Comparison of ENCODE assay signal across 2 cellular contexts in the genomic region with DNA sequence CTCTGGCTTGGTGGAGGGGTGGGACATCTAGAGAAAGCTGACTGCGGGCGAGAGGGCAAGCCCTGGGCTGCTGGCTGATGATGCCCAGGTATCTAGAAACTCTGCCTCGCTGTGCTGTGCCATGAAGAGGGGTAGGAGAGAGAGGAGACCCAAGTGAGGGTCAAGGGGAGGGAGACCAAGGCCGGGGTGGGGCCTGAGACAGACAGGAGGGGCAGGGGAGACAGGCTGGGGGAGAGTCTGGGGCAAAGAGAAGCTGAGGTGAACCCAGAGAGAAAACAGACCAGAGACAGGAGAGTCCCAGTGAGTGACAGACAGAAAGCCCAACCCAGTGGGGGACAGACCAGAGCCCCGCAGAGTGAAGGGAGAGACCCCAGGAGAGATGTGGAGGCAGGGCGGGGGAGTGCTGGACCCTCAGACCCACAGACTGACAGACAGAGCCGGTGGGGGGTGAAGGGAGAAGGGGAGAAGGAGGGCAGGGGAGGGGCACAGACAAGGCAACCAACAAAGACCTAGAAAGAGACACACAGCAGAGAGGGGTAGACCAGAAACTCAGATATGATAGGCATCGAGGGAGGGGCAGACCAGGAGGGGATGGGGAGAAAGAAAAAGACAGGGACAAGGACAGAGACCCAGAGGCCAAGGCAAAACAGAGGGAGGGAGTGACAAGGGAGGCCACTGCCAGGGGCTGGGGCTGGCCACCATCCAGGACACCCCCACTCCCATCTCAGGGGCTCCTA.
TF ChIP-seq lines count a peak whose summit lies in the region.

No MANE protein-coding gene starts in this region.

TF ChIP-seq in HEK293, 187 proteins besides CTCF, POLR2A, EP300 and RAD21 (continued from another document and continues in another):
- TF ChIP-seq, protein P1, sequence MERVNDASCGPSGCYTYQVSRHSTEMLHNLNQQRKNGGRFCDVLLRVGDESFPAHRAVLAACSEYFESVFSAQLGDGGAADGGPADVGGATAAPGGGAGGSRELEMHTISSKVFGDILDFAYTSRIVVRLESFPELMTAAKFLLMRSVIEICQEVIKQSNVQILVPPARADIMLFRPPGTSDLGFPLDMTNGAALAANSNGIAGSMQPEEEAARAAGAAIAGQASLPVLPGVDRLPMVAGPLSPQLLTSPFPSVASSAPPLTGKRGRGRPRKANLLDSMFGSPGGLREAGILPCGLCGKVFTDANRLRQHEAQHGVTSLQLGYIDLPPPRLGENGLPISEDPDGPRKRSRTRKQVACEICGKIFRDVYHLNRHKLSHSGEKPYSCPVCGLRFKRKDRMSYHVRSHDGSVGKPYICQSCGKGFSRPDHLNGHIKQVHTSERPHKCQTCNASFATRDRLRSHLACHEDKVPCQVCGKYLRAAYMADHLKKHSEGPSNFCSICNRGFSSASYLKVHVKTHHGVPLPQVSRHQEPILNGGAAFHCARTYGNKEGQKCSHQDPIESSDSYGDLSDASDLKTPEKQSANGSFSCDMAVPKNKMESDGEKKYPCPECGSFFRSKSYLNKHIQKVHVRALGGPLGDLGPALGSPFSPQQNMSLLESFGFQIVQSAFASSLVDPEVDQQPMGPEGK (tag by site-specific recombination; IDR thresholded peaks at IDR 0.05): peak; percentile 63
- TF ChIP-seq GLIS2 (tag by site-specific recombination; IDR thresholded peaks at IDR 0.05) (peak; percentile 47), ZNF560 (tag by site-specific recombination; IDR thresholded peaks at IDR 0.05; ENCODE audit: borderline replicate concordance) (no peak), ZNF768 (tag by site-specific recombination; IDR thresholded peaks at IDR 0.05) (peak; percentile 79; the same call in 1 of the 2 replicates), PRDM1 (tag by site-specific recombination; IDR thresholded peaks at IDR 0.05) (peak; percentile 76), TCF7L2 (IDR thresholded peaks at IDR 0.05; ENCODE audit: borderline replicate concordance, low read depth, low read length) (no peak), SALL2 (tag by site-specific recombination; IDR thresholded peaks at IDR 0.05; ENCODE audit: borderline replicate concordance) (no peak), KLF7 (tag by site-specific recombination; IDR thresholded peaks at IDR 0.05; ENCODE audit: borderline replicate concordance) (no peak), SCRT1 (tag by site-specific recombination; IDR thresholded peaks at IDR 0.05; ENCODE audit: borderline replicate concordance) (no peak), WT1 (tag by site-specific recombination; IDR thresholded peaks at IDR 0.05) (peak; percentile 39; the same call in 1 of the 2 replicates), ZBTB48 (tag by site-specific recombination; IDR thresholded peaks at IDR 0.05) (no peak), ZNF654 (tag by site-specific recombination; IDR thresholded peaks at IDR 0.05; ENCODE audit: low read depth) (no peak), ZNF621 (tag by site-specific recombination; IDR thresholded peaks at IDR 0.05) (no peak), ZSCAN30 (tag by site-specific recombination; IDR thresholded peaks at IDR 0.05) (no peak), ZNF366 (tag by site-specific recombination; conservative IDR thresholded peaks at IDR 0.05) (peak; percentile 59), ZFHX2 (tag by site-specific recombination; conservative IDR thresholded peaks at IDR 0.05) (no peak), ZNF561 (tag by site-specific recombination; IDR thresholded peaks at IDR 0.05; ENCODE audit: borderline replicate concordance) (no peak), ZNF202 (tag by site-specific recombination; IDR thresholded peaks at IDR 0.05; ENCODE audit: borderline replicate concordance) (no peak), ZNF221 (tag by site-specific recombination; IDR thresholded peaks at IDR 0.05; ENCODE audit: borderline replicate concordance) (no peak), SP7 (tag by site-specific recombination; IDR thresholded peaks at IDR 0.05) (no peak)
- TF ChIP-seq, protein P2, sequence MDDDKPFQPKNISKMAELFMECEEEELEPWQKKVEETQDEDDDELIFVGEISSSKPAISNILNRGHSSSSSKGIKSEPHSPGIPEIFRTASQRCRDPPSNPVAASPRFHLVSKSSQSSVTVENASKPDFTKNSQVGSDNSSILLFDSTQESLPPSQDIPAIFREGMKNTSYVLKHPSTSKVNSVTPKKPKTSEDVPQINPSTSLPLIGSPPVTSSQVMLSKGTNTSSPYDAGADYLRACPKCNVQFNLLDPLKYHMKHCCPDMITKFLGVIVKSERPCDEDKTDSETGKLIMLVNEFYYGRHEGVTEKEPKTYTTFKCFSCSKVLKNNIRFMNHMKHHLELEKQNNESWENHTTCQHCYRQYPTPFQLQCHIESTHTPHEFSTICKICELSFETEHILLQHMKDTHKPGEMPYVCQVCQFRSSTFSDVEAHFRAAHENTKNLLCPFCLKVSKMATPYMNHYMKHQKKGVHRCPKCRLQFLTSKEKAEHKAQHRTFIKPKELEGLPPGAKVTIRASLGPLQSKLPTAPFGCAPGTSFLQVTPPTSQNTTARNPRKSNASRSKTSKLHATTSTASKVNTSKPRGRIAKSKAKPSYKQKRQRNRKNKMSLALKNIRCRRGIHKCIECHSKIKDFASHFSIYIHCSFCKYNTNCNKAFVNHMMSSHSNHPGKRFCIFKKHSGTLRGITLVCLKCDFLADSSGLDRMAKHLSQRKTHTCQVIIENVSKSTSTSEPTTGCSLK (tag by site-specific recombination; IDR thresholded peaks at IDR 0.05): no peak

TF ChIP-seq in K562, 482 proteins besides CTCF, POLR2A, EP300 and RAD21 (continued from another document and continues in another):
- TF ChIP-seq, protein P3, sequence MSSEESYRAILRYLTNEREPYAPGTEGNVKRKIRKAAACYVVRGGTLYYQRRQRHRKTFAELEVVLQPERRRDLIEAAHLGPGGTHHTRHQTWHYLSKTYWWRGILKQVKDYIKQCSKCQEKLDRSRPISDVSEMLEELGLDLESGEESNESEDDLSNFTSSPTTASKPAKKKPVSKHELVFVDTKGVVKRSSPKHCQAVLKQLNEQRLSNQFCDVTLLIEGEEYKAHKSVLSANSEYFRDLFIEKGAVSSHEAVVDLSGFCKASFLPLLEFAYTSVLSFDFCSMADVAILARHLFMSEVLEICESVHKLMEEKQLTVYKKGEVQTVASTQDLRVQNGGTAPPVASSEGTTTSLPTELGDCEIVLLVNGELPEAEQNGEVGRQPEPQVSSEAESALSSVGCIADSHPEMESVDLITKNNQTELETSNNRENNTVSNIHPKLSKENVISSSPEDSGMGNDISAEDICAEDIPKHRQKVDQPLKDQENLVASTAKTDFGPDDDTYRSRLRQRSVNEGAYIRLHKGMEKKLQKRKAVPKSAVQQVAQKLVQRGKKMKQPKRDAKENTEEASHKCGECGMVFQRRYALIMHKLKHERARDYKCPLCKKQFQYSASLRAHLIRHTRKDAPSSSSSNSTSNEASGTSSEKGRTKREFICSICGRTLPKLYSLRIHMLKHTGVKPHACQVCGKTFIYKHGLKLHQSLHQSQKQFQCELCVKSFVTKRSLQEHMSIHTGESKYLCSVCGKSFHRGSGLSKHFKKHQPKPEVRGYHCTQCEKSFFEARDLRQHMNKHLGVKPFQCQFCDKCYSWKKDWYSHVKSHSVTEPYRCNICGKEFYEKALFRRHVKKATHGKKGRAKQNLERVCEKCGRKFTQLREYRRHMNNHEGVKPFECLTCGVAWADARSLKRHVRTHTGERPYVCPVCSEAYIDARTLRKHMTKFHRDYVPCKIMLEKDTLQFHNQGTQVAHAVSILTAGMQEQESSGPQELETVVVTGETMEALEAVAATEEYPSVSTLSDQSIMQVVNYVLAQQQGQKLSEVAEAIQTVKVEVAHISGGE (CRISPR knock-in tag; IDR thresholded peaks at IDR 0.05): no peak
- TF ChIP-seq, protein P4, sequence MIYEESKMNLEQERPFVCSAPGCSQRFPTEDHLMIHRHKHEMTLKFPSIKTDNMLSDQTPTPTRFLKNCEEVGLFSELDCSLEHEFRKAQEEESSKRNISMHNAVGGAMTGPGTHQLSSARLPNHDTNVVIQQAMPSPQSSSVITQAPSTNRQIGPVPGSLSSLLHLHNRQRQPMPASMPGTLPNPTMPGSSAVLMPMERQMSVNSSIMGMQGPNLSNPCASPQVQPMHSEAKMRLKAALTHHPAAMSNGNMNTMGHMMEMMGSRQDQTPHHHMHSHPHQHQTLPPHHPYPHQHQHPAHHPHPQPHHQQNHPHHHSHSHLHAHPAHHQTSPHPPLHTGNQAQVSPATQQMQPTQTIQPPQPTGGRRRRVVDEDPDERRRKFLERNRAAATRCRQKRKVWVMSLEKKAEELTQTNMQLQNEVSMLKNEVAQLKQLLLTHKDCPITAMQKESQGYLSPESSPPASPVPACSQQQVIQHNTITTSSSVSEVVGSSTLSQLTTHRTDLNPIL (CRISPR knock-in tag; IDR thresholded peaks at IDR 0.05): no peak
- TF ChIP-seq TBP (optimal IDR thresholded peaks at IDR 0.05; ENCODE audit: low read depth, low read length): no peak
- TF ChIP-seq, protein P5, sequence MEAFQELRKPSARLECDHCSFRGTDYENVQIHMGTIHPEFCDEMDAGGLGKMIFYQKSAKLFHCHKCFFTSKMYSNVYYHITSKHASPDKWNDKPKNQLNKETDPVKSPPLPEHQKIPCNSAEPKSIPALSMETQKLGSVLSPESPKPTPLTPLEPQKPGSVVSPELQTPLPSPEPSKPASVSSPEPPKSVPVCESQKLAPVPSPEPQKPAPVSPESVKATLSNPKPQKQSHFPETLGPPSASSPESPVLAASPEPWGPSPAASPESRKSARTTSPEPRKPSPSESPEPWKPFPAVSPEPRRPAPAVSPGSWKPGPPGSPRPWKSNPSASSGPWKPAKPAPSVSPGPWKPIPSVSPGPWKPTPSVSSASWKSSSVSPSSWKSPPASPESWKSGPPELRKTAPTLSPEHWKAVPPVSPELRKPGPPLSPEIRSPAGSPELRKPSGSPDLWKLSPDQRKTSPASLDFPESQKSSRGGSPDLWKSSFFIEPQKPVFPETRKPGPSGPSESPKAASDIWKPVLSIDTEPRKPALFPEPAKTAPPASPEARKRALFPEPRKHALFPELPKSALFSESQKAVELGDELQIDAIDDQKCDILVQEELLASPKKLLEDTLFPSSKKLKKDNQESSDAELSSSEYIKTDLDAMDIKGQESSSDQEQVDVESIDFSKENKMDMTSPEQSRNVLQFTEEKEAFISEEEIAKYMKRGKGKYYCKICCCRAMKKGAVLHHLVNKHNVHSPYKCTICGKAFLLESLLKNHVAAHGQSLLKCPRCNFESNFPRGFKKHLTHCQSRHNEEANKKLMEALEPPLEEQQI (IDR thresholded peaks at IDR 0.05): no peak
- no peak for TF ChIP-seq RCOR1 (IDR thresholded peaks at IDR 0.05; ENCODE audit: borderline replicate concordance in 1 of 2, low read depth in 2 of 2, low read length in 2 of 2)
- TF ChIP-seq KLF1 (tag; IDR thresholded peaks at IDR 0.05): no peak
- TF ChIP-seq ZNF140 (CRISPR knock-in tag; IDR thresholded peaks at IDR 0.05): no peak
- TF ChIP-seq HNRNPH1 (optimal IDR thresholded peaks at IDR 0.05; ENCODE audit: low read depth, low read length): no peak
- TF ChIP-seq, protein P6, sequence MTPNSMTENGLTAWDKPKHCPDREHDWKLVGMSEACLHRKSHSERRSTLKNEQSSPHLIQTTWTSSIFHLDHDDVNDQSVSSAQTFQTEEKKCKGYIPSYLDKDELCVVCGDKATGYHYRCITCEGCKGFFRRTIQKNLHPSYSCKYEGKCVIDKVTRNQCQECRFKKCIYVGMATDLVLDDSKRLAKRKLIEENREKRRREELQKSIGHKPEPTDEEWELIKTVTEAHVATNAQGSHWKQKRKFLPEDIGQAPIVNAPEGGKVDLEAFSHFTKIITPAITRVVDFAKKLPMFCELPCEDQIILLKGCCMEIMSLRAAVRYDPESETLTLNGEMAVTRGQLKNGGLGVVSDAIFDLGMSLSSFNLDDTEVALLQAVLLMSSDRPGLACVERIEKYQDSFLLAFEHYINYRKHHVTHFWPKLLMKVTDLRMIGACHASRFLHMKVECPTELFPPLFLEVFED (CRISPR knock-in tag; conservative IDR thresholded peaks at IDR 0.05): no peak
- TF ChIP-seq, protein P7, sequence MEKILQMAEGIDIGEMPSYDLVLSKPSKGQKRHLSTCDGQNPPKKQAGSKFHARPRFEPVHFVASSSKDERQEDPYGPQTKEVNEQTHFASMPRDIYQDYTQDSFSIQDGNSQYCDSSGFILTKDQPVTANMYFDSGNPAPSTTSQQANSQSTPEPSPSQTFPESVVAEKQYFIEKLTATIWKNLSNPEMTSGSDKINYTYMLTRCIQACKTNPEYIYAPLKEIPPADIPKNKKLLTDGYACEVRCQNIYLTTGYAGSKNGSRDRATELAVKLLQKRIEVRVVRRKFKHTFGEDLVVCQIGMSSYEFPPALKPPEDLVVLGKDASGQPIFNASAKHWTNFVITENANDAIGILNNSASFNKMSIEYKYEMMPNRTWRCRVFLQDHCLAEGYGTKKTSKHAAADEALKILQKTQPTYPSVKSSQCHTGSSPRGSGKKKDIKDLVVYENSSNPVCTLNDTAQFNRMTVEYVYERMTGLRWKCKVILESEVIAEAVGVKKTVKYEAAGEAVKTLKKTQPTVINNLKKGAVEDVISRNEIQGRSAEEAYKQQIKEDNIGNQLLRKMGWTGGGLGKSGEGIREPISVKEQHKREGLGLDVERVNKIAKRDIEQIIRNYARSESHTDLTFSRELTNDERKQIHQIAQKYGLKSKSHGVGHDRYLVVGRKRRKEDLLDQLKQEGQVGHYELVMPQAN (IDR thresholded peaks at IDR 0.05; ENCODE audit: borderline replicate concordance): no peak
- TF ChIP-seq KLF6 (CRISPR knock-in tag; IDR thresholded peaks at IDR 0.05; ENCODE audit: borderline replicate concordance): no peak
- no peak for TF ChIP-seq NFE2 (IDR thresholded peaks at IDR 0.05; ENCODE audit: low read depth)
- TF ChIP-seq ZC3H4 (CRISPR knock-in tag; IDR thresholded peaks at IDR 0.05; ENCODE audit: borderline replicate concordance): no peak
- TF ChIP-seq NR1H2 (CRISPR knock-in tag; IDR thresholded peaks at IDR 0.05): no peak
- TF ChIP-seq SMARCB1 (IDR thresholded peaks at IDR 0.05; ENCODE audit: insufficient read length, low read depth): no peak
- TF ChIP-seq, protein P8, sequence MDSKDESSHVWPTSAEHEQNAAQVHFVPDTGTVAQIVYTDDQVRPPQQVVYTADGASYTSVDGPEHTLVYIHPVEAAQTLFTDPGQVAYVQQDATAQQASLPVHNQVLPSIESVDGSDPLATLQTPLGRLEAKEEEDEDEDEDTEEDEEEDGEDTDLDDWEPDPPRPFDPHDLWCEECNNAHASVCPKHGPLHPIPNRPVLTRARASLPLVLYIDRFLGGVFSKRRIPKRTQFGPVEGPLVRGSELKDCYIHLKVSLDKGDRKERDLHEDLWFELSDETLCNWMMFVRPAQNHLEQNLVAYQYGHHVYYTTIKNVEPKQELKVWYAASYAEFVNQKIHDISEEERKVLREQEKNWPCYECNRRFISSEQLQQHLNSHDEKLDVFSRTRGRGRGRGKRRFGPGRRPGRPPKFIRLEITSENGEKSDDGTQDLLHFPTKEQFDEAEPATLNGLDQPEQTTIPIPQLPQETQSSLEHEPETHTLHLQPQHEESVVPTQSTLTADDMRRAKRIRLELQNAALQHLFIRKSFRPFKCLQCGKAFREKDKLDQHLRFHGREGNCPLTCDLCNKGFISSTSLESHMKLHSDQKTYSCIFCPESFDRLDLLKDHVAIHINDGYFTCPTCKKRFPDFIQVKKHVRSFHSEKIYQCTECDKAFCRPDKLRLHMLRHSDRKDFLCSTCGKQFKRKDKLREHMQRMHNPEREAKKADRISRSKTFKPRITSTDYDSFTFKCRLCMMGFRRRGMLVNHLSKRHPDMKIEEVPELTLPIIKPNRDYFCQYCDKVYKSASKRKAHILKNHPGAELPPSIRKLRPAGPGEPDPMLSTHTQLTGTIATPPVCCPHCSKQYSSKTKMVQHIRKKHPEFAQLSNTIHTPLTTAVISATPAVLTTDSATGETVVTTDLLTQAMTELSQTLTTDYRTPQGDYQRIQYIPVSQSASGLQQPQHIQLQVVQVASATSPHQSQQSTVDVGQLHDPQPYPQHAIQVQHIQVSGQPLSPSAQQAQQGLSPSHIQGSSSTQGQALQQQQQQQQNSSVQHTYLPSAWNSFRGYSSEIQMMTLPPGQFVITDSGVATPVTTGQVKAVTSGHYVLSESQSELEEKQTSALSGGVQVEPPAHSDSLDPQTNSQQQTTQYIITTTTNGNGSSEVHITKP (IDR thresholded peaks at IDR 0.05; ENCODE audit: partially characterized antibody): peak; percentile 68
- no peak for TF ChIP-seq YY1 (IDR thresholded peaks at IDR 0.05; ENCODE audit: borderline replicate concordance in 1 of 3, control insufficient read depth in 1 of 3, extremely low read depth in 1 of 3, insufficient read depth in 3 of 3, insufficient read length in 1 of 3, insufficient replicate concordance in 2 of 3, low read depth in 1 of 3, low read length in 2 of 3)
- no peak for TF ChIP-seq STAT5A (IDR thresholded peaks at IDR 0.05; ENCODE audit: borderline replicate concordance, low read length)
- TF ChIP-seq ZNF507 (tag; conservative IDR thresholded peaks at IDR 0.05): no peak
